In the genomic region with DNA sequence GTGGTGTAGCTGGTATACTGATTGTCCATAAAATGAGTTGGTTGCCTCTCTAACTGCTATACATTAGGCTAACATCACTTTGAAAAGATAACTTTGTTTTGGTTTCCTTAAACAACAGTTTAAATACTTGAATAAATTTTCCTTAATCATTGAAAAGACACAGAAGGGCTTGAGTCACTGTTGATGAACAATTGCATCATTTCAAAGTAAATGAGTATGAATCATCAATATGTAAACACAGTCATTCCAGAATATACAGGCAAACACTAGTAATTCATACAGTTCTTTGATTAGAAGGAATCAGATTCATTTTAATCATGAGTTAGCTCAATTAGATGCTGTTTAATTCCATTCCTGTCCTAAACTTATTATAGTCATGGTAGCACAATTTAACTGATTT, we compare ENCODE assay signal across 17 cellular contexts.
"Had no signal": no experiment of that assay in that cellular context is flagged by ENCODE, and none has a peak within 500 bp of the region (broad histone marks: within the 10 kb centered on the region; RNA-seq: fewer than 3 reads in every experiment).

No MANE protein-coding gene starts in this region.

- H2AFZ ChIP-seq: hepatocyte, parathyroid adenoma had no signal

- H3K4me1 ChIP-seq: lower lobe of right lung, parathyroid adenoma, testis had no signal

- H3K27me3 ChIP-seq: hepatocyte, testis had no signal

- ATAC-seq: activated T-helper 17 cell treated with anti-CD3 and anti-CD28 coated beads, Interleukin-2, amount 50 U/mL, for 72 hours; lower lobe of right lung; stimulated activated naive CD8-positive, alpha-beta T cell treated with anti-CD3 and anti-CD28 coated beads, Interleukin-15, amount 100 ng/mL, for 72 hours had no signal

- H3K4me2 ChIP-seq: hepatocyte had no signal

- DNase-seq: activated B cell treated with CpG ODN at 0.5 μM for 24 hours; activated CD4-positive, alpha-beta T cell treated with anti-CD3 and anti-CD28 coated beads, Interleukin-2, amount 10 ng/mL, durations not matched to agents 7 days and 5 days; activated CD8-positive, alpha-beta memory T cell treated with anti-CD3 and anti-CD28 coated beads for 24 hours; activated naive CD4-positive, alpha-beta T cell treated with anti-CD3 and anti-CD28 coated beads, Interleukin-2, amount 10 ng/mL, durations not matched to agents 7 days and 5 days; activated T-cell treated with anti-CD3 and anti-CD28 coated beads for 4 hours; cerebellar nuclear complex; dermis blood vessel endothelial cell; lower lobe of right lung; naive B cell; retina; stimulated activated CD4-positive, alpha-beta T cell treated with anti-CD3 and anti-CD28 coated beads, Interleukin-4, amount 100 ng/mL, for 24 hours; stimulated activated naive CD8-positive, alpha-beta T cell treated with anti-CD3 and anti-CD28 coated beads, Interleukin-15, amount 100 ng/mL, for 72 hours; testis had no signal

- H3K36me3 ChIP-seq: lower lobe of right lung had no signal

- H3K9me3 ChIP-seq: lower lobe of right lung, testis had no signal

- H3K4me3 ChIP-seq: hepatocyte, lower lobe of right lung, testis had no signal

- FAIRE-seq: urothelium cell line had no signal

- H3K27ac ChIP-seq: hepatocyte, lower lobe of right lung, parathyroid adenoma, testis had no signal

- H3K9ac ChIP-seq: parathyroid adenoma had no signal

- H3K79me2 ChIP-seq: hepatocyte, parathyroid adenoma had no signal
